18 cellular contexts compared by ENCODE assay signal in genomic region chr9:25261445-25261844, GRCh38.
"Had no signal": no experiment of that assay in that cellular context is flagged by ENCODE, and none has a peak within 500 bp of the region (broad histone marks: within the 10 kb centered on the region; RNA-seq: fewer than 3 reads in every experiment).

No MANE protein-coding gene starts in this region.

- DNase-seq: activated CD4-positive, alpha-beta memory T cell treated with anti-CD3 and anti-CD28 coated beads, Interleukin-2, amount 10 ng/mL, durations not matched to agents 7 days and 5 days; activated CD4-positive, alpha-beta T cell treated with anti-CD3 and anti-CD28 coated beads for 48 hours; activated CD4-positive, CD25-positive, alpha-beta regulatory T cell; activated CD8-positive, alpha-beta memory T cell treated with anti-CD3 and anti-CD28 coated beads, Interleukin-2, amount 10 ng/mL, durations not matched to agents 7 days and 5 days; activated naive CD4-positive, alpha-beta T cell; activated naive CD8-positive, alpha-beta T cell treated with anti-CD3 and anti-CD28 coated beads for 36 hours; amniotic stem cell; dermis blood vessel endothelial cell; effector memory CD8-positive, alpha-beta T cell; foreskin fibroblast; hippocampal formation; midbrain; right cardiac atrium; stimulated activated CD4-positive, alpha-beta T cell treated with anti-CD3 and anti-CD28 coated beads, Interleukin-2, amount 100 ng/mL, for 24 hours; stimulated activated naive CD8-positive, alpha-beta T cell treated with anti-CD3 and anti-CD28 coated beads, Interleukin-15, Interleukin-2, amounts not matched to agents 100 U/mL and 50 U/mL, for 24 hours; substantia nigra; tibial artery had no signal

- H3K27ac ChIP-seq: tibial artery had no signal

- H3K4me3 ChIP-seq: tibial artery had no signal

- H3K9me3 ChIP-seq: tibial artery had no signal

- H3K36me3 ChIP-seq: tibial artery had no signal

- H3K4me1 ChIP-seq: tibial artery had no signal

- H3K27me3 ChIP-seq: tibial artery had no signal

- ATAC-seq: activated CD8-positive, alpha-beta memory T cell treated with anti-CD3 and anti-CD28 coated beads, Interleukin-2, amount 10 ng/mL, durations not matched to agents 7 days and 5 days; effector memory CD8-positive, alpha-beta T cell; left lobe of liver; right cardiac atrium; stimulated activated naive CD8-positive, alpha-beta T cell treated with anti-CD3 and anti-CD28 coated beads, Interleukin-15, Interleukin-2, amounts not matched to agents 100 U/mL and 50 U/mL, for 24 hours had no signal
